ENCODE assay signal across 8 cellular contexts in genomic region chr3:48561045-48561736, GRCh38. TPM values are rescaled to one million over a fixed set of nuclear protein-coding genes. Genes with fewer than 3 reads are reported as not detected.
A peak's percentile ranks its signal among the peaks of the same experiment; 100 is the strongest.
DNase-seq lines count a peak whose midpoint lies in the region; ATAC-seq and TF ChIP-seq lines count a peak whose summit lies in the region.

No MANE protein-coding gene starts in this region.

- no peaks in the 10 kb centered on the region for H3K27me3 ChIP-seq in left ventricle myocardium inferior (ENCODE audit: low read depth)

- peak overlapping the region; percentile 74 for H3K27ac ChIP-seq in left ventricle myocardium inferior (replicated peaks)

- H3K4me1 ChIP-seq in left ventricle myocardium inferior = peaks cover 47% of the 10 kb centered on the region

- H3K36me3 ChIP-seq in left ventricle myocardium inferior = no peaks in the 10 kb centered on the region

- H3K4me3 ChIP-seq in WI38 (ENCODE audit: low read depth, low read length) = peak overlapping the region; percentile 7; the same call in 1 of the 2 replicates
- H3K4me3 ChIP-seq in left ventricle myocardium inferior = peak overlapping the region; percentile 56
- peak overlapping the region; percentile 19 for H3K4me3 ChIP-seq in skeletal muscle cell (ENCODE audit: low read depth, low read length)

- TF ChIP-seq CTCF in WI38 (IDR thresholded peaks at IDR 0.05; ENCODE audit: low read depth, low read length) (peak; percentile 25; the same call in 1 of the 2 replicates), left ventricle myocardium inferior (IDR thresholded peaks at IDR 0.05; ENCODE audit: borderline replicate concordance) (peak; percentile 35)

- intact Hi-C loops in Right ventricle myocardium inferior (cut with DNase I) (no loop called here), cardiac septum (cut with DNase I) (no loop called here), left ventricle myocardium inferior (cut with micrococcal nuclease) (no loop called here)

- H3K9me3 ChIP-seq in left ventricle myocardium inferior (replicated peaks) = no peaks in the 10 kb centered on the region

- ATAC-seq in Right ventricle myocardium inferior (no peak), GM18517 (IDR thresholded peaks at IDR 0.05; ENCODE audit: unreplicated experiment) (no peak), GM18502 (IDR thresholded peaks at IDR 0.05; ENCODE audit: poor library complexity, unreplicated experiment) (no peak)

- DNase-seq in Right ventricle myocardium inferior (ENCODE audit: missing footprints) (peak; percentile 82), cardiac septum (ENCODE audit: low spot score) (no peak), left ventricle myocardium inferior (peak; percentile 65), skeletal muscle cell (ENCODE audit: low read depth) (no peak), mesenteric fat pad (ENCODE audit: low spot score) (no peak)

RNA-seq across cellular contexts. Expression of gene UCN2, which starts 2.4 kb away (rescaled TPM):
- total RNA-seq in Right ventricle myocardium inferior (not detected), cardiac septum (0.48 TPM), left ventricle myocardium inferior (0.19 TPM), mesenteric fat pad (not detected)

RNA-seq across cellular contexts. Expression of gene PFKFB4, which starts 4.6 kb away (rescaled TPM):
- 2.4 TPM for total RNA-seq in Right ventricle myocardium inferior
- 1.5 TPM for total RNA-seq in cardiac septum
- total RNA-seq in left ventricle myocardium inferior = 1.5 TPM
- total RNA-seq in mesenteric fat pad = 4.6 TPM

RNA-seq across cellular contexts. Expression of gene COL7A1, which starts 33.9 kb away (rescaled TPM):
- total RNA-seq in Right ventricle myocardium inferior (14.9 TPM), cardiac septum (26.5 TPM), left ventricle myocardium inferior (24.4 TPM), mesenteric fat pad (0.84 TPM)

RNA-seq across cellular contexts. Expression of gene UQCRC1, which starts 48.3 kb away (rescaled TPM):
- 1,186 TPM for total RNA-seq in Right ventricle myocardium inferior
- total RNA-seq in cardiac septum = 753 TPM
- 1,000 TPM for total RNA-seq in left ventricle myocardium inferior
- 148 TPM for total RNA-seq in mesenteric fat pad

RNA-seq across cellular contexts. Expression of gene SHISA5, which starts 57.2 kb away (rescaled TPM):
- total RNA-seq in Right ventricle myocardium inferior (57.3 TPM), cardiac septum (47.8 TPM), left ventricle myocardium inferior (47.3 TPM), mesenteric fat pad (170 TPM)

Comparison
In these comparisons a context has a peak if more than half of its experiments do, and no peak if none do; other contexts are left out.
1. DNase-seq: peak in Right ventricle myocardium inferior (single experiment) and left ventricle myocardium inferior (single experiment); none in cardiac septum (single experiment), skeletal muscle cell (single experiment) and mesenteric fat pad (single experiment).
2. Peak in every context shown above with its lines, with median percentiles within 50 percentile points of each other: H3K4me3 ChIP-seq.